In genomic region chr6:11903645-11904044, GRCh38 we compare ENCODE assay signal across 7 cellular contexts.
"Had no signal": no experiment of that assay in that cellular context is flagged by ENCODE, and none has a peak within 500 bp of the region (broad histone marks: within the 10 kb centered on the region; RNA-seq: fewer than 3 reads in every experiment).

No MANE protein-coding gene starts in this region.

- H3K27ac ChIP-seq: HL-60, KMS-11 had no signal

- DNase-seq: Karpas-422, KBM-7, KG1 had no signal

- H3K9ac ChIP-seq: KMS-11 had no signal

- H3K4me2 ChIP-seq: KMS-11 had no signal

- H3K27ac Mint-ChIP-seq: IgD-negative memory B cell had no signal

- H3K4me3 Mint-ChIP-seq: IgD-negative memory B cell had no signal

- FAIRE-seq: HTR-8/SVneo had no signal
